ENCODE assay signal across 13 cellular contexts in genomic region chr11:46697723-46698122, GRCh38. TPM values are rescaled to one million over a fixed set of nuclear protein-coding genes. Genes with fewer than 3 reads are reported as not detected.
A peak's percentile ranks its signal among the peaks of the same experiment; 100 is the strongest.
DNase-seq lines count a peak whose midpoint lies in the region; ATAC-seq, FAIRE-seq and TF ChIP-seq lines count a peak whose summit lies in the region.
"Had no signal": no experiment of that assay in that cellular context is flagged by ENCODE, and none has a peak within 500 bp of the region (broad histone marks: within the 10 kb centered on the region; RNA-seq: fewer than 3 reads in every experiment).

No MANE protein-coding gene starts in this region.

- H3K4me1 Mint-ChIP-seq in activated T-cell treated with anti-CD3 and anti-CD28 coated beads, Interleukin-2, amount 50 U/mL, for 72 hours (ENCODE audit: low read depth): peaks cover 37% of the 10 kb centered on the region
- peaks cover 40% of the 10 kb centered on the region for H3K4me1 Mint-ChIP-seq in activated T-helper 1 cell treated with anti-CD3 and anti-CD28 coated beads, Interleukin-12 subunit alpha, Interleukin-12 subunit beta, Interleukin-2, Interleukin-4 antibody, amounts not matched to agents 30 ng/mL and 10 ng/mL and 1 ng/mL, durations not matched to agents 14 hours and 24 hours and 36 hours (ENCODE audit: low read depth)
- H3K4me1 Mint-ChIP-seq in stimulated activated memory B cell treated with anti-CD40 and anti-IgM and Interleukin-4, amounts not matched to agents 10 μg/mL and 1 μg/mL and 100 μg/mL, for 72 hours: peaks cover 42% of the 10 kb centered on the region

- peak overlapping the region; percentile 30 to 61 for H3K27ac ChIP-seq in lung (ENCODE audit: low read depth in 1 of 2, low read length in 1 of 2)
- H3K27ac ChIP-seq: VCaP had no signal

- H3K36me3 Mint-ChIP-seq in activated T-cell treated with anti-CD3 and anti-CD28 coated beads, Interleukin-2, amount 50 U/mL, for 72 hours (ENCODE audit: insufficient read depth in 2 of 2): peaks cover 2 to 4% of the 10 kb centered on the region in 2 donors
- H3K36me3 Mint-ChIP-seq in activated T-helper 1 cell treated with anti-CD3 and anti-CD28 coated beads, Interleukin-12 subunit alpha, Interleukin-12 subunit beta, Interleukin-2, Interleukin-4 antibody, amounts not matched to agents 30 ng/mL and 10 ng/mL and 1 ng/mL, durations not matched to agents 14 hours and 24 hours and 36 hours (ENCODE audit: low read depth): peaks cover 36% of the 10 kb centered on the region
- peaks cover 35% of the 10 kb centered on the region for H3K36me3 Mint-ChIP-seq in stimulated activated memory B cell treated with anti-CD40 and anti-IgM and Interleukin-4, amounts not matched to agents 10 μg/mL and 1 μg/mL and 100 μg/mL, for 72 hours

- intact Hi-C loops in activated T-helper 1 cell treated with anti-CD3 and anti-CD28 coated beads, Interleukin-12 subunit alpha, Interleukin-12 subunit beta, Interleukin-2, Interleukin-4 antibody, amounts not matched to agents 30 ng/mL and 10 ng/mL and 1 ng/mL, durations not matched to agents 14 hours and 24 hours and 36 hours (cut with micrococcal nuclease): no loop called here

- H3K27me3 ChIP-seq in lung (ENCODE audit: control insufficient read depth, insufficient read depth): no peaks in the 10 kb centered on the region
- H3K27me3 ChIP-seq: Peyer's patch had no signal

- DNase-seq in activated T-cell treated with anti-CD3 and anti-CD28 coated beads, Interleukin-2, amount 50 U/mL, for 72 hours: no peak
- no peak for DNase-seq in activated T-cell treated with anti-CD3 and anti-CD28 coated beads, Interleukin-2, amount 50 U/mL, for 1 hour
- DNase-seq in activated T-helper 1 cell treated with anti-CD3 and anti-CD28 coated beads, Interleukin-12 subunit alpha, Interleukin-12 subunit beta, Interleukin-2, Interleukin-4 antibody, amounts not matched to agents 30 ng/mL and 10 ng/mL and 1 ng/mL, durations not matched to agents 14 hours and 24 hours and 36 hours (ENCODE audit: low spot score): no peak
- DNase-seq in lung (ENCODE audit: low spot score) (no peak), OCI-M1 (lab: John Stamatoyannopoulos, UW) (no peak), GM19239 (ENCODE audit: insufficient read length, low spot score) (no peak), dedifferentiated amniotic fluid mesenchymal stem cell (ENCODE audit: extremely low spot score) (no peak)
- DNase-seq: Peyer's patch had no signal

- no peaks in the 10 kb centered on the region for H3K27me3 Mint-ChIP-seq in activated T-cell treated with anti-CD3 and anti-CD28 coated beads, Interleukin-2, amount 50 U/mL, for 72 hours (ENCODE audit: low read depth)
- peaks cover 2% of the 10 kb centered on the region for H3K27me3 Mint-ChIP-seq in activated T-helper 1 cell treated with anti-CD3 and anti-CD28 coated beads, Interleukin-12 subunit alpha, Interleukin-12 subunit beta, Interleukin-2, Interleukin-4 antibody, amounts not matched to agents 30 ng/mL and 10 ng/mL and 1 ng/mL, durations not matched to agents 14 hours and 24 hours and 36 hours (ENCODE audit: insufficient read depth)
- no peaks in the 10 kb centered on the region for H3K27me3 Mint-ChIP-seq in stimulated activated memory B cell treated with anti-CD40 and anti-IgM and Interleukin-4, amounts not matched to agents 10 μg/mL and 1 μg/mL and 100 μg/mL, for 72 hours

- WGBS in lung, 2 donors: 50 to 72% methylated on average over 2 of the region's 2 CpGs

- ATAC-seq in activated T-cell treated with anti-CD3 and anti-CD28 coated beads, Interleukin-2, amount 50 U/mL, for 72 hours (replicated peaks in 1 of 2): no peak
- ATAC-seq in lung (ENCODE audit: insufficient read depth, low FRiP score): no peak
- no peak for ATAC-seq in stimulated activated memory B cell treated with anti-CD40 and anti-IgM and Interleukin-4, amounts not matched to agents 10 μg/mL and 1 μg/mL and 100 μg/mL, for 72 hours
- ATAC-seq: GM23338 had no signal

- H3K36me3 ChIP-seq in lung (ENCODE audit: control insufficient read depth in 2 of 2, insufficient read depth in 2 of 2, low read length in 2 of 2): peaks cover 3 to 35% of the 10 kb centered on the region in 2 donors

- H3K4me1 ChIP-seq in lung (ENCODE audit: control insufficient read depth in 2 of 2, insufficient read depth in 2 of 2, low read length in 2 of 2): peaks cover 4 to 12% of the 10 kb centered on the region in 2 donors

- H3K27ac Mint-ChIP-seq in activated T-cell treated with anti-CD3 and anti-CD28 coated beads, Interleukin-2, amount 50 U/mL, for 72 hours: peak overlapping the region; percentile 59
- H3K27ac Mint-ChIP-seq in activated T-helper 1 cell treated with anti-CD3 and anti-CD28 coated beads, Interleukin-12 subunit alpha, Interleukin-12 subunit beta, Interleukin-2, Interleukin-4 antibody, amounts not matched to agents 30 ng/mL and 10 ng/mL and 1 ng/mL, durations not matched to agents 14 hours and 24 hours and 36 hours: peak overlapping the region; percentile 26
- H3K27ac Mint-ChIP-seq in stimulated activated memory B cell treated with anti-CD40 and anti-IgM and Interleukin-4, amounts not matched to agents 10 μg/mL and 1 μg/mL and 100 μg/mL, for 72 hours: peak overlapping the region; percentile 12
- H3K27ac Mint-ChIP-seq: GM23338 had no signal

- no peak overlapping the region for H3K4me3 Mint-ChIP-seq in activated T-cell treated with anti-CD3 and anti-CD28 coated beads, Interleukin-2, amount 50 U/mL, for 72 hours
- H3K4me3 Mint-ChIP-seq in activated T-helper 1 cell treated with anti-CD3 and anti-CD28 coated beads, Interleukin-12 subunit alpha, Interleukin-12 subunit beta, Interleukin-2, Interleukin-4 antibody, amounts not matched to agents 30 ng/mL and 10 ng/mL and 1 ng/mL, durations not matched to agents 14 hours and 24 hours and 36 hours: no peak overlapping the region
- H3K4me3 Mint-ChIP-seq in stimulated activated memory B cell treated with anti-CD40 and anti-IgM and Interleukin-4, amounts not matched to agents 10 μg/mL and 1 μg/mL and 100 μg/mL, for 72 hours: no peak overlapping the region
- H3K4me3 Mint-ChIP-seq: GM23338 had no signal

- FAIRE-seq in GM19239 (lab: Jason Lieb, UNC): no peak
- FAIRE-seq: islet of Langerhans had no signal

- no peak overlapping the region for H3K4me3 ChIP-seq in lung
- H3K4me3 ChIP-seq: GM23338, Peyer's patch had no signal

- TF ChIP-seq CTCF in lung (IDR thresholded peaks at IDR 0.05; ENCODE audit: control extremely low read depth, extremely low read depth): no peak

- H3K9me3 Mint-ChIP-seq in activated T-cell treated with anti-CD3 and anti-CD28 coated beads, Interleukin-2, amount 50 U/mL, for 72 hours: no peaks in the 10 kb centered on the region
- H3K9me3 Mint-ChIP-seq in activated T-helper 1 cell treated with anti-CD3 and anti-CD28 coated beads, Interleukin-12 subunit alpha, Interleukin-12 subunit beta, Interleukin-2, Interleukin-4 antibody, amounts not matched to agents 30 ng/mL and 10 ng/mL and 1 ng/mL, durations not matched to agents 14 hours and 24 hours and 36 hours: no peaks in the 10 kb centered on the region
- H3K9me3 Mint-ChIP-seq in stimulated activated memory B cell treated with anti-CD40 and anti-IgM and Interleukin-4, amounts not matched to agents 10 μg/mL and 1 μg/mL and 100 μg/mL, for 72 hours: no peaks in the 10 kb centered on the region
- H3K9me3 Mint-ChIP-seq: GM23338 had no signal

- H3K9me3 ChIP-seq in lung (ENCODE audit: control insufficient read depth in 2 of 2, insufficient read depth in 1 of 2, low read length in 1 of 2): no peaks in the 10 kb centered on the region
- H3K9me3 ChIP-seq: Peyer's patch had no signal

RNA-seq across cellular contexts. Expression of gene ARHGAP1, which starts 2.7 kb away (rescaled TPM):
- total RNA-seq in activated T-cell treated with anti-CD3 and anti-CD28 coated beads, Interleukin-2, amount 50 U/mL, for 72 hours: 10 to 100 TPM; 41.6 to 43.5 TPM
- 69.8 and 71.7 TPM in 2 replicates for total RNA-seq in activated T-helper 1 cell treated with anti-CD3 and anti-CD28 coated beads, Interleukin-12 subunit alpha, Interleukin-12 subunit beta, Interleukin-2, Interleukin-4 antibody, amounts not matched to agents 30 ng/mL and 10 ng/mL and 1 ng/mL, durations not matched to agents 14 hours and 24 hours and 36 hours
- 10 to 100 TPM; 41.5 to 87.9 TPM for total RNA-seq in lung
- polyA plus RNA-seq in lung: 10 to 100 TPM; 23.3 to 31.7 TPM

RNA-seq across cellular contexts. Expression of gene ZNF408, which starts 3.1 kb away (rescaled TPM):
- 10 to 100 TPM; 17.8 to 18.2 TPM for total RNA-seq in activated T-cell treated with anti-CD3 and anti-CD28 coated beads, Interleukin-2, amount 50 U/mL, for 72 hours
- total RNA-seq in activated T-helper 1 cell treated with anti-CD3 and anti-CD28 coated beads, Interleukin-12 subunit alpha, Interleukin-12 subunit beta, Interleukin-2, Interleukin-4 antibody, amounts not matched to agents 30 ng/mL and 10 ng/mL and 1 ng/mL, durations not matched to agents 14 hours and 24 hours and 36 hours: 12.9 and 13.9 TPM in 2 replicates
- 10 to 100 TPM in 1 of 2 donors, 1 to 10 TPM in 1; 3.2 to 12.7 TPM for total RNA-seq in lung
- 1 to 10 TPM; 5.8 to 7.9 TPM for polyA plus RNA-seq in lung

RNA-seq across cellular contexts. Expression of gene F2, which starts 21.3 kb away (rescaled TPM):
- total RNA-seq in activated T-cell treated with anti-CD3 and anti-CD28 coated beads, Interleukin-2, amount 50 U/mL, for 72 hours: not detected
- total RNA-seq in activated T-helper 1 cell treated with anti-CD3 and anti-CD28 coated beads, Interleukin-12 subunit alpha, Interleukin-12 subunit beta, Interleukin-2, Interleukin-4 antibody, amounts not matched to agents 30 ng/mL and 10 ng/mL and 1 ng/mL, durations not matched to agents 14 hours and 24 hours and 36 hours: not detected in 2 replicates
- under 1 TPM; 0.26 to 0.40 TPM for total RNA-seq in lung
- polyA plus RNA-seq in lung: under 1 TPM in 1 of 2 donors, not detected in 1; 0.01 TPM
- polyA plus RNA-seq: adipose tissue, GM23338 had no signal
